ENCODE assay signal across 1 cellular context in the genomic region with DNA sequence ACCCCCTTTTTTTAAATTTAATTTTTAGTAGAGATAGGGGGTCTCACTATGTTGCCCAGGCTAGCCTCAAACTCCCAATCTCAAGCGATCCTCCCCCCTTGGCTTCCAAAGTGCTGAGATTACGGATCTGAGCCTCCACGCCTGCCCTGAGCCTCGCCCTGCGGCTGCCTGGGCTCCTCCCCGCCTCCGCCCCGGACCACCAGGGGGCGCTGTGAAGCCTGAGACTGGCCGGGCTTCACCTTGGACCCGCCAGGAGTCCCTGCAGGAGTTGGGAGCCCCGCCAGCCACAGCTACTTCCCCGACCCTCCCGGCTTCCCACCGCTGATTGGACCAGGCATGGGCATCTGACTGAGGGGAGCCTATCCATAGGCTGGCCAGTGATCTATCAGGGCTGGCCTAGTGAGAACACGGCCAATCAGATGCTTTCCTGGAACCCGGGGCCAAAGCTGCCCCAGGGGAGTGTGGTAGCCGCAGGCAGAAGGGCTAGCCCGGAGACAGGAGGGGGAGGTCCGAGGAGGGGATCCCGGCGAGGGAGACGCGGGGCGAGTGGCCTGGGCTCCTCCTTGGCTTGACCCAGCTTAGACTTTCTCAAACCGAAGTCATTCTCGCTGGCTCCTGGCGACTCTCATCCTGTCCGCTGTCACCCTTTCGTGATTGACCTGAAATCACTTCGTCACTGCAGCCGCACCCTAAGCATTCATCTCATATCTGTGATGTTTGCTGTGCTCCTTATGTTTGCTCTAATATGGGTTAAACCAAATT.
TF ChIP-seq lines count a peak whose summit lies in the region.

No MANE protein-coding gene starts in this region.

TF ChIP-seq in HepG2, 621 proteins besides CTCF, POLR2A, EP300 and RAD21 (continued from another document and continues in another):
- TF ChIP-seq, protein P1, sequence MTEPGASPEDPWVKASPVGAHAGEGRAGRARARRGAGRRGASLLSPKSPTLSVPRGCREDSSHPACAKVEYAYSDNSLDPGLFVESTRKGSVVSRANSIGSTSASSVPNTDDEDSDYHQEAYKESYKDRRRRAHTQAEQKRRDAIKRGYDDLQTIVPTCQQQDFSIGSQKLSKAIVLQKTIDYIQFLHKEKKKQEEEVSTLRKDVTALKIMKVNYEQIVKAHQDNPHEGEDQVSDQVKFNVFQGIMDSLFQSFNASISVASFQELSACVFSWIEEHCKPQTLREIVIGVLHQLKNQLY (CRISPR knock-in tag; IDR thresholded peaks at IDR 0.05) = no peak; the same call in 1 of the 2 replicates
- TF ChIP-seq, protein P2, sequence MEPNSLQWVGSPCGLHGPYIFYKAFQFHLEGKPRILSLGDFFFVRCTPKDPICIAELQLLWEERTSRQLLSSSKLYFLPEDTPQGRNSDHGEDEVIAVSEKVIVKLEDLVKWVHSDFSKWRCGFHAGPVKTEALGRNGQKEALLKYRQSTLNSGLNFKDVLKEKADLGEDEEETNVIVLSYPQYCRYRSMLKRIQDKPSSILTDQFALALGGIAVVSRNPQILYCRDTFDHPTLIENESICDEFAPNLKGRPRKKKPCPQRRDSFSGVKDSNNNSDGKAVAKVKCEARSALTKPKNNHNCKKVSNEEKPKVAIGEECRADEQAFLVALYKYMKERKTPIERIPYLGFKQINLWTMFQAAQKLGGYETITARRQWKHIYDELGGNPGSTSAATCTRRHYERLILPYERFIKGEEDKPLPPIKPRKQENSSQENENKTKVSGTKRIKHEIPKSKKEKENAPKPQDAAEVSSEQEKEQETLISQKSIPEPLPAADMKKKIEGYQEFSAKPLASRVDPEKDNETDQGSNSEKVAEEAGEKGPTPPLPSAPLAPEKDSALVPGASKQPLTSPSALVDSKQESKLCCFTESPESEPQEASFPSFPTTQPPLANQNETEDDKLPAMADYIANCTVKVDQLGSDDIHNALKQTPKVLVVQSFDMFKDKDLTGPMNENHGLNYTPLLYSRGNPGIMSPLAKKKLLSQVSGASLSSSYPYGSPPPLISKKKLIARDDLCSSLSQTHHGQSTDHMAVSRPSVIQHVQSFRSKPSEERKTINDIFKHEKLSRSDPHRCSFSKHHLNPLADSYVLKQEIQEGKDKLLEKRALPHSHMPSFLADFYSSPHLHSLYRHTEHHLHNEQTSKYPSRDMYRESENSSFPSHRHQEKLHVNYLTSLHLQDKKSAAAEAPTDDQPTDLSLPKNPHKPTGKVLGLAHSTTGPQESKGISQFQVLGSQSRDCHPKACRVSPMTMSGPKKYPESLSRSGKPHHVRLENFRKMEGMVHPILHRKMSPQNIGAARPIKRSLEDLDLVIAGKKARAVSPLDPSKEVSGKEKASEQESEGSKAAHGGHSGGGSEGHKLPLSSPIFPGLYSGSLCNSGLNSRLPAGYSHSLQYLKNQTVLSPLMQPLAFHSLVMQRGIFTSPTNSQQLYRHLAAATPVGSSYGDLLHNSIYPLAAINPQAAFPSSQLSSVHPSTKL (CRISPR knock-in tag; IDR thresholded peaks at IDR 0.05) = peak; percentile 49; the same call in 1 of the 2 replicates
- no peak for TF ChIP-seq SMARCE1 (IDR thresholded peaks at IDR 0.05; ENCODE audit: borderline replicate concordance)
- TF ChIP-seq ZNF207 (IDR thresholded peaks at IDR 0.05; ENCODE audit: borderline replicate concordance) = no peak
- TF ChIP-seq, protein P3, sequence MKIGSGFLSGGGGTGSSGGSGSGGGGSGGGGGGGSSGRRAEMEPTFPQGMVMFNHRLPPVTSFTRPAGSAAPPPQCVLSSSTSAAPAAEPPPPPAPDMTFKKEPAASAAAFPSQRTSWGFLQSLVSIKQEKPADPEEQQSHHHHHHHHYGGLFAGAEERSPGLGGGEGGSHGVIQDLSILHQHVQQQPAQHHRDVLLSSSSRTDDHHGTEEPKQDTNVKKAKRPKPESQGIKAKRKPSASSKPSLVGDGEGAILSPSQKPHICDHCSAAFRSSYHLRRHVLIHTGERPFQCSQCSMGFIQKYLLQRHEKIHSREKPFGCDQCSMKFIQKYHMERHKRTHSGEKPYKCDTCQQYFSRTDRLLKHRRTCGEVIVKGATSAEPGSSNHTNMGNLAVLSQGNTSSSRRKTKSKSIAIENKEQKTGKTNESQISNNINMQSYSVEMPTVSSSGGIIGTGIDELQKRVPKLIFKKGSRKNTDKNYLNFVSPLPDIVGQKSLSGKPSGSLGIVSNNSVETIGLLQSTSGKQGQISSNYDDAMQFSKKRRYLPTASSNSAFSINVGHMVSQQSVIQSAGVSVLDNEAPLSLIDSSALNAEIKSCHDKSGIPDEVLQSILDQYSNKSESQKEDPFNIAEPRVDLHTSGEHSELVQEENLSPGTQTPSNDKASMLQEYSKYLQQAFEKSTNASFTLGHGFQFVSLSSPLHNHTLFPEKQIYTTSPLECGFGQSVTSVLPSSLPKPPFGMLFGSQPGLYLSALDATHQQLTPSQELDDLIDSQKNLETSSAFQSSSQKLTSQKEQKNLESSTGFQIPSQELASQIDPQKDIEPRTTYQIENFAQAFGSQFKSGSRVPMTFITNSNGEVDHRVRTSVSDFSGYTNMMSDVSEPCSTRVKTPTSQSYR (CRISPR knock-in tag; IDR thresholded peaks at IDR 0.05; ENCODE audit: borderline replicate concordance) = no peak; the same call in 1 of the 2 replicates
- TF ChIP-seq HNRNPLL (IDR thresholded peaks at IDR 0.05; ENCODE audit: low read depth, low read length, poor library complexity, severe bottlenecking) = no peak
- TF ChIP-seq, protein P4, sequence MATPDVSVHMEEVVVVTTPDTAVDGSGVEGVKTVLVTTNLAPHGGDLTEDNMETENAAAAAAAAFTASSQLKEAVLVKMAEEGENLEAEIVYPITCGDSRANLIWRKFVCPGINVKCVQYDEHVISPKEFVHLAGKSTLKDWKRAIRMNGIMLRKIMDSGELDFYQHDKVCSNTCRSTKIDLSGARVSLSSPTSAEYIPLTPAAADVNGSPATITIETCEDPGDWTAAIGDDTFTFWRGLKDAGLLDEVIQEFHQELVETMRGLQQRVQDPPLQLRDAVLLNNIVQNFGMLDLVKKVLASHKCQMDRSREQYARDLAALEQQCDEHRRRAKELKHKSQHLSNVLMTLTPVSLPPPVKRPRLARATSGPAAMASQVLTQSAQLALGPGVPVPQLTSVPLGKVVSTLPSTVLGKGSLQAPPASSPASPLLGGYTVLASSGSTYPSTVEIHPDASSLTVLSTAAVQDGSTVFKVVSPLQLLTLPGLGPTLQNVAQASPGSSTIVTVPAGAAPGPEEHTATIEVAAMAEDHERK (CRISPR knock-in tag; IDR thresholded peaks at IDR 0.05; ENCODE audit: low read depth) = no peak
- peak; percentile 58; the same call in 1 of the 2 replicates for TF ChIP-seq ZFX (CRISPR knock-in tag; IDR thresholded peaks at IDR 0.05; ENCODE audit: low read depth)
- no peak for TF ChIP-seq ZFYVE20 (CRISPR knock-in tag; IDR thresholded peaks at IDR 0.05; ENCODE audit: borderline replicate concordance, low read depth)
- TF ChIP-seq PHF5A (CRISPR knock-in tag; IDR thresholded peaks at IDR 0.05; ENCODE audit: low read depth, unreplicated experiment) = no peak
- TF ChIP-seq TAF15 (IDR thresholded peaks at IDR 0.05; ENCODE audit: low read depth, low read length, poor library complexity, severe bottlenecking) = no peak
- no peak for TF ChIP-seq ZNF468 (CRISPR knock-in tag; IDR thresholded peaks at IDR 0.05)
- TF ChIP-seq STAT5B (CRISPR knock-in tag; IDR thresholded peaks at IDR 0.05) = no peak
- TF ChIP-seq ZNF530 (CRISPR knock-in tag; IDR thresholded peaks at IDR 0.05; ENCODE audit: low read depth) = no peak
- TF ChIP-seq ATAD3A (CRISPR knock-in tag; IDR thresholded peaks at IDR 0.05) = no peak
- TF ChIP-seq, protein P5, sequence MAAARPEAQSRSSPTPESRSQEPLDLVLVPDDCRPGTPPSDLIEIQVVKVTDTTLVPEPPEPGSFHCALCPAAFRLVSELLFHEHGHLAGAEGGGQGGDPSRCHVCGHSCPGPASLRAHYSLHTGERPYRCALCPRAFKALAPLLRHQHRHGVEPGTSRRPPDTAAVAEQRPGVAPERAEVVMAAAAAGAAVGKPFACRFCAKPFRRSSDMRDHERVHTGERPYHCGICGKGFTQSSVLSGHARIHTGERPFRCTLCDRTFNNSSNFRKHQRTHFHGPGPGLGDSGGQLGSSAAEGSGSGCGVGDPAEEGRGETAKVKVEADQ (CRISPR knock-in tag; IDR thresholded peaks at IDR 0.05; ENCODE audit: borderline replicate concordance) = peak; percentile 73; the same call in 1 of the 2 replicates
- no peak for TF ChIP-seq ZNF720 (CRISPR knock-in tag; IDR thresholded peaks at IDR 0.05)
- TF ChIP-seq TCF7L2 (IDR thresholded peaks at IDR 0.05; ENCODE audit: low read depth, low read length) = no peak
- TF ChIP-seq POLR2AphosphoS2 (IDR thresholded peaks at IDR 0.05; ENCODE audit: low read depth, low read length) = no peak
- peak; percentile 51 for TF ChIP-seq ASH2L (IDR thresholded peaks at IDR 0.05; ENCODE audit: insufficient read length, low read depth, low read length)
- no peak for TF ChIP-seq NCOA5 (CRISPR knock-in tag; IDR thresholded peaks at IDR 0.05)
- TF ChIP-seq, protein P6, sequence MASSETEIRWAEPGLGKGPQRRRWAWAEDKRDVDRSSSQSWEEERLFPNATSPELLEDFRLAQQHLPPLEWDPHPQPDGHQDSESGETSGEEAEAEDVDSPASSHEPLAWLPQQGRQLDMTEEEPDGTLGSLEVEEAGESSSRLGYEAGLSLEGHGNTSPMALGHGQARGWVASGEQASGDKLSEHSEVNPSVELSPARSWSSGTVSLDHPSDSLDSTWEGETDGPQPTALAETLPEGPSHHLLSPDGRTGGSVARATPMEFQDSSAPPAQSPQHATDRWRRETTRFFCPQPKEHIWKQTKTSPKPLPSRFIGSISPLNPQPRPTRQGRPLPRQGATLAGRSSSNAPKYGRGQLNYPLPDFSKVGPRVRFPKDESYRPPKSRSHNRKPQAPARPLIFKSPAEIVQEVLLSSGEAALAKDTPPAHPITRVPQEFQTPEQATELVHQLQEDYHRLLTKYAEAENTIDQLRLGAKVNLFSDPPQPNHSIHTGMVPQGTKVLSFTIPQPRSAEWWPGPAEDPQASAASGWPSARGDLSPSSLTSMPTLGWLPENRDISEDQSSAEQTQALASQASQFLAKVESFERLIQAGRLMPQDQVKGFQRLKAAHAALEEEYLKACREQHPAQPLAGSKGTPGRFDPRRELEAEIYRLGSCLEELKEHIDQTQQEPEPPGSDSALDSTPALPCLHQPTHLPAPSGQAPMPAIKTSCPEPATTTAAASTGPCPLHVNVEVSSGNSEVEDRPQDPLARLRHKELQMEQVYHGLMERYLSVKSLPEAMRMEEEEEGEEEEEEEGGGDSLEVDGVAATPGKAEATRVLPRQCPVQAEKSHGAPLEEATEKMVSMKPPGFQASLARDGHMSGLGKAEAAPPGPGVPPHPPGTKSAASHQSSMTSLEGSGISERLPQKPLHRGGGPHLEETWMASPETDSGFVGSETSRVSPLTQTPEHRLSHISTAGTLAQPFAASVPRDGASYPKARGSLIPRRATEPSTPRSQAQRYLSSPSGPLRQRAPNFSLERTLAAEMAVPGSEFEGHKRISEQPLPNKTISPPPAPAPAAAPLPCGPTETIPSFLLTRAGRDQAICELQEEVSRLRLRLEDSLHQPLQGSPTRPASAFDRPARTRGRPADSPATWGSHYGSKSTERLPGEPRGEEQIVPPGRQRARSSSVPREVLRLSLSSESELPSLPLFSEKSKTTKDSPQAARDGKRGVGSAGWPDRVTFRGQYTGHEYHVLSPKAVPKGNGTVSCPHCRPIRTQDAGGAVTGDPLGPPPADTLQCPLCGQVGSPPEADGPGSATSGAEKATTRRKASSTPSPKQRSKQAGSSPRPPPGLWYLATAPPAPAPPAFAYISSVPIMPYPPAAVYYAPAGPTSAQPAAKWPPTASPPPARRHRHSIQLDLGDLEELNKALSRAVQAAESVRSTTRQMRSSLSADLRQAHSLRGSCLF (CRISPR knock-in tag; IDR thresholded peaks at IDR 0.05; ENCODE audit: borderline replicate concordance) = no peak
- no peak for TF ChIP-seq SOX13 (IDR thresholded peaks at IDR 0.05)
- no peak; a peak in 1 of 4 replicates for TF ChIP-seq SOX13 (CRISPR knock-in tag; conservative IDR thresholded peaks at IDR 0.05 in 1 of 2, IDR thresholded peaks at IDR 0.05 in 1 of 2)
- no peak for TF ChIP-seq GTF2F1 (IDR thresholded peaks at IDR 0.05; ENCODE audit: low read length)
- TF ChIP-seq ZSCAN29 (CRISPR knock-in tag; conservative IDR thresholded peaks at IDR 0.05) = no peak
- TF ChIP-seq, protein P7, sequence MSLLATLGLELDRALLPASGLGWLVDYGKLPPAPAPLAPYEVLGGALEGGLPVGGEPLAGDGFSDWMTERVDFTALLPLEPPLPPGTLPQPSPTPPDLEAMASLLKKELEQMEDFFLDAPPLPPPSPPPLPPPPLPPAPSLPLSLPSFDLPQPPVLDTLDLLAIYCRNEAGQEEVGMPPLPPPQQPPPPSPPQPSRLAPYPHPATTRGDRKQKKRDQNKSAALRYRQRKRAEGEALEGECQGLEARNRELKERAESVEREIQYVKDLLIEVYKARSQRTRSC (CRISPR knock-in tag; IDR thresholded peaks at IDR 0.05; ENCODE audit: low read depth) = no peak
- TF ChIP-seq ZNF577 (CRISPR knock-in tag; IDR thresholded peaks at IDR 0.05; ENCODE audit: borderline replicate concordance, low read depth) = no peak
- TF ChIP-seq GABPA (IDR thresholded peaks at IDR 0.05; ENCODE audit: low read depth, low read length) = no peak
- peak; percentile 34 for TF ChIP-seq GABPA (CRISPR knock-in tag; IDR thresholded peaks at IDR 0.05; ENCODE audit: low read depth)
- TF ChIP-seq JARID2 (CRISPR knock-in tag; IDR thresholded peaks at IDR 0.05; ENCODE audit: insufficient replicate concordance) = no peak
- TF ChIP-seq CHD4 (IDR thresholded peaks at IDR 0.05; ENCODE audit: borderline replicate concordance, low read length) = no peak
- TF ChIP-seq, protein P8, sequence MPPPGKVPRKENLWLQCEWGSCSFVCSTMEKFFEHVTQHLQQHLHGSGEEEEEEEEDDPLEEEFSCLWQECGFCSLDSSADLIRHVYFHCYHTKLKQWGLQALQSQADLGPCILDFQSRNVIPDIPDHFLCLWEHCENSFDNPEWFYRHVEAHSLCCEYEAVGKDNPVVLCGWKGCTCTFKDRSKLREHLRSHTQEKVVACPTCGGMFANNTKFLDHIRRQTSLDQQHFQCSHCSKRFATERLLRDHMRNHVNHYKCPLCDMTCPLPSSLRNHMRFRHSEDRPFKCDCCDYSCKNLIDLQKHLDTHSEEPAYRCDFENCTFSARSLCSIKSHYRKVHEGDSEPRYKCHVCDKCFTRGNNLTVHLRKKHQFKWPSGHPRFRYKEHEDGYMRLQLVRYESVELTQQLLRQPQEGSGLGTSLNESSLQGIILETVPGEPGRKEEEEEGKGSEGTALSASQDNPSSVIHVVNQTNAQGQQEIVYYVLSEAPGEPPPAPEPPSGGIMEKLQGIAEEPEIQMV (CRISPR knock-in tag; IDR thresholded peaks at IDR 0.05; ENCODE audit: low read depth) = peak; percentile 64; the same call in 1 of the 2 replicates
- TF ChIP-seq RFX5 (IDR thresholded peaks at IDR 0.05; ENCODE audit: low read depth, low read length) = peak; percentile 63
- TF ChIP-seq, protein P9, sequence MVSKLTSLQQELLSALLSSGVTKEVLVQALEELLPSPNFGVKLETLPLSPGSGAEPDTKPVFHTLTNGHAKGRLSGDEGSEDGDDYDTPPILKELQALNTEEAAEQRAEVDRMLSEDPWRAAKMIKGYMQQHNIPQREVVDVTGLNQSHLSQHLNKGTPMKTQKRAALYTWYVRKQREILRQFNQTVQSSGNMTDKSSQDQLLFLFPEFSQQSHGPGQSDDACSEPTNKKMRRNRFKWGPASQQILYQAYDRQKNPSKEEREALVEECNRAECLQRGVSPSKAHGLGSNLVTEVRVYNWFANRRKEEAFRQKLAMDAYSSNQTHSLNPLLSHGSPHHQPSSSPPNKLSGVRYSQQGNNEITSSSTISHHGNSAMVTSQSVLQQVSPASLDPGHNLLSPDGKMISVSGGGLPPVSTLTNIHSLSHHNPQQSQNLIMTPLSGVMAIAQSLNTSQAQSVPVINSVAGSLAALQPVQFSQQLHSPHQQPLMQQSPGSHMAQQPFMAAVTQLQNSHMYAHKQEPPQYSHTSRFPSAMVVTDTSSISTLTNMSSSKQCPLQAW (CRISPR knock-in tag; IDR thresholded peaks at IDR 0.05) = peak; percentile 90
- TF ChIP-seq, protein P10, sequence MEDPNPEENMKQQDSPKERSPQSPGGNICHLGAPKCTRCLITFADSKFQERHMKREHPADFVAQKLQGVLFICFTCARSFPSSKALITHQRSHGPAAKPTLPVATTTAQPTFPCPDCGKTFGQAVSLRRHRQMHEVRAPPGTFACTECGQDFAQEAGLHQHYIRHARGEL (CRISPR knock-in tag; IDR thresholded peaks at IDR 0.05) = no peak
- TF ChIP-seq CCDC6 (CRISPR knock-in tag; IDR thresholded peaks at IDR 0.05) = peak; percentile 15; the same call in 1 of the 2 replicates
